Comparison of ENCODE assay signal across 31 cellular contexts in genomic region chr7:10038351-10038750, GRCh38.
"Had no signal": no experiment of that assay in that cellular context is flagged by ENCODE, and none has a peak within 500 bp of the region (broad histone marks: within the 10 kb centered on the region; RNA-seq: fewer than 3 reads in every experiment).

No MANE protein-coding gene starts in this region.

- FAIRE-seq: urothelium cell line had no signal

- H3K4me3 Mint-ChIP-seq: mesothelial cell of epicardium; naive B cell; natural killer cell; nephron progenitor cell; neural progenitor cell; stimulated activated effector memory CD8-positive, alpha-beta T cell treated with anti-CD3 and anti-CD28 coated beads, Interleukin-12 subunit alpha, Interleukin-12 subunit beta, amount 100 ng/mL, for 72 hours; stimulated activated naive CD8-positive, alpha-beta T cell treated with anti-CD3 and anti-CD28 coated beads, Interleukin-15, Interleukin-2, amounts not matched to agents 100 ng/mL and 50 ng/mL, for 24 hours had no signal

- H3K79me2 ChIP-seq: hepatocyte had no signal

- H3K4me2 ChIP-seq: hepatocyte, neural progenitor cell had no signal

- DNase-seq: islet precursor cell; left ventricle myocardium inferior; mesendoderm; naive B cell; natural killer cell; nephron progenitor cell; nucleus accumbens; pancreas; posterior cingulate gyrus; retina; right cardiac atrium; stimulated activated CD4-positive, alpha-beta T cell treated with anti-CD3 and anti-CD28 coated beads, Interleukin-12 subunit alpha, Interleukin-12 subunit beta, amount 100 ng/mL, for 4 hours; stimulated activated CD4-positive, alpha-beta T cell treated with anti-CD3 and anti-CD28 coated beads, Interleukin-15, amount 100 ng/mL, for 24 hours; stimulated activated CD4-positive, alpha-beta T cell treated with anti-CD3 and anti-CD28 coated beads, Interleukin-2, amount 100 ng/mL, for 24 hours; stimulated activated CD4-positive, alpha-beta T cell treated with anti-CD3 and anti-CD28 coated beads, Interleukin-4, amount 100 ng/mL, for 24 hours; stimulated activated naive CD4-positive, alpha-beta T cell; tibial artery; trophoblast cell; upper lobe of right lung had no signal

- H3K9ac ChIP-seq: neural progenitor cell had no signal

- H3K4me1 Mint-ChIP-seq: naive B cell; natural killer cell; nephron progenitor cell; neural progenitor cell; stimulated activated effector memory CD8-positive, alpha-beta T cell treated with anti-CD3 and anti-CD28 coated beads, Interleukin-12 subunit alpha, Interleukin-12 subunit beta, amount 100 ng/mL, for 72 hours had no signal

- H3K4me1 ChIP-seq: left ventricle myocardium inferior, neural progenitor cell, pancreas, prostate gland, suprapubic skin, tibial artery, upper lobe of right lung had no signal

- H3K27ac Mint-ChIP-seq: mesothelial cell of epicardium; natural killer cell; nephron progenitor cell; neural progenitor cell; stimulated activated effector memory CD8-positive, alpha-beta T cell treated with anti-CD3 and anti-CD28 coated beads, Interleukin-12 subunit alpha, Interleukin-12 subunit beta, amount 100 ng/mL, for 72 hours; stimulated activated naive CD8-positive, alpha-beta T cell treated with anti-CD3 and anti-CD28 coated beads, Interleukin-15, Interleukin-2, amounts not matched to agents 100 ng/mL and 50 ng/mL, for 24 hours had no signal

- H3K36me3 Mint-ChIP-seq: mesothelial cell of epicardium; naive B cell; natural killer cell; neural progenitor cell; stimulated activated effector memory CD8-positive, alpha-beta T cell treated with anti-CD3 and anti-CD28 coated beads, Interleukin-12 subunit alpha, Interleukin-12 subunit beta, amount 100 ng/mL, for 72 hours had no signal

- H3K9me3 Mint-ChIP-seq: mesothelial cell of epicardium, nephron progenitor cell, neural progenitor cell had no signal

- H3K36me3 ChIP-seq: left ventricle myocardium inferior, neural progenitor cell, pancreas, prostate gland, suprapubic skin, thoracic aorta, tibial artery, upper lobe of right lung had no signal

- H3K27me3 Mint-ChIP-seq: naive B cell; stimulated activated naive CD8-positive, alpha-beta T cell treated with anti-CD3 and anti-CD28 coated beads, Interleukin-15, Interleukin-2, amounts not matched to agents 100 ng/mL and 50 ng/mL, for 24 hours had no signal

- H3K27me3 ChIP-seq: hepatocyte, neural progenitor cell, pancreas, suprapubic skin, tibial artery, upper lobe of right lung had no signal

- H3K4me3 ChIP-seq: hepatocyte, left ventricle myocardium inferior, lung, neural progenitor cell, pancreas, prostate gland, skin epidermis, suprapubic skin, thoracic aorta, tibial artery, upper lobe of right lung had no signal

- H3K27ac ChIP-seq: hepatocyte, left ventricle myocardium inferior, neural progenitor cell, pancreas, prostate gland, skin epidermis, suprapubic skin, thoracic aorta, tibial artery, upper lobe of right lung had no signal

- H2AFZ ChIP-seq: hepatocyte, neural progenitor cell had no signal

- H3K9me3 ChIP-seq: left ventricle myocardium inferior, pancreas, prostate gland, suprapubic skin, thoracic aorta, tibial artery, upper lobe of right lung had no signal

- ATAC-seq: natural killer cell; pancreas; right cardiac atrium; sciatic nerve; stimulated activated effector memory CD8-positive, alpha-beta T cell treated with anti-CD3 and anti-CD28 coated beads, Interleukin-12 subunit alpha, Interleukin-12 subunit beta, amount 100 ng/mL, for 72 hours; upper lobe of right lung had no signal
